In the genomic region with DNA sequence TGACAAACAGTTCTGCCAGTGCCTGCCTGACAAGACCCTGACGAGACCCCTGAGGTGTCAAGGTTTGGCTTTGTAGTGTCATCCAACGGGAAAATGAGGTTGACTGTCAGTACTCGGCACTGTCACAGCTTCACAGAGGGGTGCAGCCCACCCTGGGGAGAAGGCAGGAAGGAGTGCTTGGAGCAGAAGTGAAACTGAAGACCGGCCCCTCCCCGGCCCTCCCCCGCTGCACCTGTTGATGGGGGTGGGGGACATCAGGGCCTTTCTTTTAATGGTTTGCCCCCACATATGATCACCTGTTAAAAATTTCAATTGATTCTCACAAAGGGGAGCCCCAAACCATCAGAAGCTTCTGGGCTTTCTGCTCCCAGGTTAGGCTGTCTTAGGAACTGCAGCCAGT, we compare ENCODE assay signal across 26 cellular contexts. TPM values are rescaled to one million over a fixed set of nuclear protein-coding genes. Genes with fewer than 3 reads are reported as not detected.
DNase-seq lines count a peak whose midpoint lies in the region; ATAC-seq, FAIRE-seq and TF ChIP-seq lines count a peak whose summit lies in the region.
"Had no signal": no experiment of that assay in that cellular context is flagged by ENCODE, and none has a peak within 500 bp of the region (broad histone marks: within the 10 kb centered on the region; RNA-seq: fewer than 3 reads in every experiment).

No MANE protein-coding gene starts in this region.

- H3K4me1 Mint-ChIP-seq in IgD-negative memory B cell (peaks cover 61 to 75% (median 70%) of the 10 kb centered on the region in 3 donors), T-helper 17 cell (peaks cover 16% of the 10 kb centered on the region), naive B cell (peaks cover 89 to 100% (median 100%) of the 10 kb centered on the region in 3 donors)
- peaks cover 0 to 7% of the 10 kb centered on the region in 2 donors for H3K4me1 Mint-ChIP-seq in natural killer cell treated with Interleukin-12 subunit alpha and Interleukin-12 subunit beta and Interleukin-15 and Interleukin-18, amount 100 ng/mL, for 72 hours (ENCODE audit: low read depth in 2 of 2)

- H3K9me3 ChIP-seq in A549 (no peaks in the 10 kb centered on the region), T-helper 17 cell (ENCODE audit: control insufficient read depth, low read length, poor library complexity, severe bottlenecking) (no peaks in the 10 kb centered on the region), esophagus squamous epithelium (no peaks in the 10 kb centered on the region)
- H3K9me3 ChIP-seq: ascending aorta, SJCRH30, suprapubic skin had no signal

- peaks cover 0 to 13% (median 0%) of the 10 kb centered on the region in 4 donors for H3K27me3 ChIP-seq in esophagus squamous epithelium
- H3K27me3 ChIP-seq: ascending aorta, SJCRH30, suprapubic skin had no signal

- intact Hi-C loops in esophagus squamous epithelium (cut with DNase I) = no loop called here

- peak overlapping the region; percentile 71 to 95 (median 90) for H3K27ac Mint-ChIP-seq in IgD-negative memory B cell
- H3K27ac Mint-ChIP-seq in T-helper 17 cell = no peak overlapping the region
- H3K27ac Mint-ChIP-seq in naive B cell = peak overlapping the region; percentile 94 to 99 (median 99)
- no peak overlapping the region for H3K27ac Mint-ChIP-seq in natural killer cell treated with Interleukin-12 subunit alpha and Interleukin-12 subunit beta and Interleukin-15 and Interleukin-18, amount 100 ng/mL, for 72 hours
- H3K27ac Mint-ChIP-seq: activated naive CD4-positive, alpha-beta T cell treated with anti-CD3 and anti-CD28 coated beads, Interleukin-2, amount 50 U/mL, for 72 hours had no signal

- peaks cover 7% of the 10 kb centered on the region for H3K27me3 Mint-ChIP-seq in IgD-negative memory B cell
- no peaks in the 10 kb centered on the region for H3K27me3 Mint-ChIP-seq in T-helper 17 cell
- no peaks in the 10 kb centered on the region for H3K27me3 Mint-ChIP-seq in naive B cell
- H3K27me3 Mint-ChIP-seq in natural killer cell treated with Interleukin-12 subunit alpha and Interleukin-12 subunit beta and Interleukin-15 and Interleukin-18, amount 100 ng/mL, for 72 hours = peaks cover 6 to 11% of the 10 kb centered on the region in 2 donors

- ATAC-seq in A549 = no peak
- peak; percentile 41 for ATAC-seq in T-helper 17 cell
- ATAC-seq in naive B cell (ENCODE audit: low read depth in 2 of 2) = peak; percentile 77 to 81
- ATAC-seq in GM18502 (IDR thresholded peaks at IDR 0.05; ENCODE audit: poor library complexity, unreplicated experiment) = no peak
- ATAC-seq in natural killer cell treated with Interleukin-12 subunit alpha and Interleukin-12 subunit beta and Interleukin-15 and Interleukin-18, amount 100 ng/mL, for 72 hours = no peak
- ATAC-seq: activated naive CD4-positive, alpha-beta T cell treated with anti-CD3 and anti-CD28 coated beads, Interleukin-2, amount 50 U/mL, for 72 hours; HCT116 had no signal

- 82% methylated on average over 6 of the region's 6 CpGs for WGBS in A549 (ENCODE audit: missing lambda C conversion rate)
- WGBS in esophagus squamous epithelium, 2 donors = 89 to 100% methylated on average over 3 to 4 of the region's 6 CpGs

- TF ChIP-seq POLR2A in A549 (IDR thresholded peaks at IDR 0.05; ENCODE audit: low read length) (no peak), esophagus squamous epithelium (IDR thresholded peaks at IDR 0.05) (no peak)

- H3K4me3 ChIP-seq in A549 (no peak overlapping the region), esophagus squamous epithelium (no peak overlapping the region)
- H3K4me3 ChIP-seq: SJCRH30, suprapubic skin had no signal

- peak overlapping the region; percentile 97 to 98; a peak in 4 of 6 replicates for H3K27ac ChIP-seq in A549
- H3K27ac ChIP-seq in esophagus squamous epithelium = no peak overlapping the region
- H3K27ac ChIP-seq: SJCRH30, suprapubic skin had no signal

- POLR2A ChIA-PET in A549 (lab: Yijun Ruan, JAX) = interaction anchor here (0.9 to 1.0 kb wide), 2 partner anchors 46 to 409 kb away, joined by 3 read pairs; no protein-coding TSS in a partner anchor

- peak overlapping the region; percentile 72 to 93 (median 82) for H3K4me3 Mint-ChIP-seq in IgD-negative memory B cell
- no peak overlapping the region for H3K4me3 Mint-ChIP-seq in T-helper 17 cell
- H3K4me3 Mint-ChIP-seq in naive B cell = peak overlapping the region; percentile 78 to 97 (median 91)
- no peak overlapping the region for H3K4me3 Mint-ChIP-seq in natural killer cell treated with Interleukin-12 subunit alpha and Interleukin-12 subunit beta and Interleukin-15 and Interleukin-18, amount 100 ng/mL, for 72 hours
- H3K4me3 Mint-ChIP-seq: central memory CD8-positive, alpha-beta T cell; neural crest cell had no signal

- no peak for FAIRE-seq in A549 (lab: Jason Lieb, UNC)
- FAIRE-seq: D721Med, G401.6 had no signal

- DNase-seq in A549 (ENCODE audit: low read depth in 1 of 2, low spot score in 1 of 2) (no peak), T-helper 17 cell (no peak), naive B cell (peak; percentile 89), esophagus squamous epithelium (lab: John Stamatoyannopoulos, UW) (no peak), AG08395 (ENCODE audit: low spot score) (no peak)
- no peak for DNase-seq in natural killer cell treated with Interleukin-12 subunit alpha and Interleukin-12 subunit beta and Interleukin-15 and Interleukin-18, amount 100 ng/mL, for 72 hours (ENCODE audit: low spot score)
- DNase-seq: activated CD4-positive, alpha-beta T cell treated with anti-CD3 and anti-CD28 coated beads, Interleukin-2, amount 50 U/mL, for 1 hour; foreskin fibroblast; hippocampal formation; KBM-7; MV-4-11; NCI-H187 treated with DMSO at 0.1 percent for 48 hours; NCI-H2227 treated with DMSO at 0.1 percent for 48 hours; NCI-H82; OCI-M1; SJCRH30 had no signal

- H3K36me3 ChIP-seq in esophagus squamous epithelium = no peaks in the 10 kb centered on the region
- H3K36me3 ChIP-seq: suprapubic skin had no signal

- H3K9me3 Mint-ChIP-seq in IgD-negative memory B cell (no peaks in the 10 kb centered on the region), naive B cell (no peaks in the 10 kb centered on the region)
- no peaks in the 10 kb centered on the region for H3K9me3 Mint-ChIP-seq in natural killer cell treated with Interleukin-12 subunit alpha and Interleukin-12 subunit beta and Interleukin-15 and Interleukin-18, amount 100 ng/mL, for 72 hours
- H3K9me3 Mint-ChIP-seq: activated naive CD4-positive, alpha-beta T cell treated with anti-CD3 and anti-CD28 coated beads, Interleukin-2, amount 50 U/mL, for 72 hours; central memory CD8-positive, alpha-beta T cell; neural crest cell had no signal

- TF ChIP-seq RAD21 in A549 (conservative IDR thresholded peaks at IDR 0.05 in 1 of 2, IDR thresholded peaks at IDR 0.05 in 1 of 2) = no peak

- peak overlapping the region; percentile 85 for H3K4me2 ChIP-seq in A549

- TF ChIP-seq CTCF in A549 (IDR thresholded peaks at IDR 0.05) = no peak
- TF ChIP-seq CTCF in esophagus squamous epithelium (IDR thresholded peaks at IDR 0.05) = no peak

- H3K4me1 ChIP-seq in A549 (peaks cover 89% of the 10 kb centered on the region), esophagus squamous epithelium (peaks cover 0 to 42% (median 30%) of the 10 kb centered on the region in 3 donors)

- TF ChIP-seq EP300 in A549 (IDR thresholded peaks at IDR 0.05) = no peak

- CTCF ChIA-PET in A549 (lab: Yijun Ruan, JAX) = interaction anchor here (1.0 to 1.7 kb wide), 2 partner anchors 477 to 489 kb away, joined by 4 read pairs; no protein-coding TSS in a partner anchor

- H3K36me3 Mint-ChIP-seq in IgD-negative memory B cell (peaks cover 2% of the 10 kb centered on the region), T-helper 17 cell (ENCODE audit: low read depth) (no peaks in the 10 kb centered on the region), naive B cell (no peaks in the 10 kb centered on the region)
- no peaks in the 10 kb centered on the region for H3K36me3 Mint-ChIP-seq in natural killer cell treated with Interleukin-12 subunit alpha and Interleukin-12 subunit beta and Interleukin-15 and Interleukin-18, amount 100 ng/mL, for 72 hours
- H3K36me3 Mint-ChIP-seq: activated naive CD4-positive, alpha-beta T cell treated with anti-CD3 and anti-CD28 coated beads, Interleukin-2, amount 50 U/mL, for 72 hours had no signal

TF ChIP-seq in A549, 52 proteins besides CTCF, POLR2A, EP300 and RAD21:
- TF ChIP-seq, protein P1, sequence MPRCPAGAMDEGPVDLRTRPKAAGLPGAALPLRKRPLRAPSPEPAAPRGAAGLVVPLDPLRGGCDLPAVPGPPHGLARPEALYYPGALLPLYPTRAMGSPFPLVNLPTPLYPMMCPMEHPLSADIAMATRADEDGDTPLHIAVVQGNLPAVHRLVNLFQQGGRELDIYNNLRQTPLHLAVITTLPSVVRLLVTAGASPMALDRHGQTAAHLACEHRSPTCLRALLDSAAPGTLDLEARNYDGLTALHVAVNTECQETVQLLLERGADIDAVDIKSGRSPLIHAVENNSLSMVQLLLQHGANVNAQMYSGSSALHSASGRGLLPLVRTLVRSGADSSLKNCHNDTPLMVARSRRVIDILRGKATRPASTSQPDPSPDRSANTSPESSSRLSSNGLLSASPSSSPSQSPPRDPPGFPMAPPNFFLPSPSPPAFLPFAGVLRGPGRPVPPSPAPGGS (IDR thresholded peaks at IDR 0.05) = no peak
- TF ChIP-seq RFX5 (IDR thresholded peaks at IDR 0.05) = no peak
- TF ChIP-seq ATOH8 (CRISPR knock-in tag; IDR thresholded peaks at IDR 0.05; ENCODE audit: low read depth) = no peak
- 0 out of 5 replicates have a peak, but pooled peaks of 1 of the 2 experiments have one; percentile 11 for TF ChIP-seq JUN (IDR thresholded peaks at IDR 0.05)
- TF ChIP-seq TFCP2L1 (CRISPR knock-in tag; IDR thresholded peaks at IDR 0.05) = no peak
- no peak for TF ChIP-seq BHLHE40 (IDR thresholded peaks at IDR 0.05; ENCODE audit: low read depth, low read length)
TF ChIP-seq in A549: peak in this region for 1.

RNA-seq across cellular contexts. Expression of gene PMEPA1, which starts 6.8 kb away (rescaled TPM):
- 131 and 150 TPM in 2 replicates for polyA plus RNA-seq in A549 (2011; rRNA removed)
- 145 and 229 TPM in 2 replicates for polyA plus RNA-seq in A549 (2012; cell fraction: cytosol; rRNA removed)
- 263 and 339 TPM in 2 replicates for polyA plus RNA-seq in A549 (2012; cell fraction: nucleus; rRNA removed)
- 114 to 152 TPM (median 147 TPM) in 3 replicates for polyA plus RNA-seq in A549 (2017; fragmentation: RNase III; extraction: RNeasy Plus Mini Kit Qiagen cat#74134 plus additional on column Dnase treatment)
- polyA minus RNA-seq in A549 (2011; rRNA and poly(A)+ RNA removed) = 151 and 188 TPM in 2 replicates
- polyA plus RNA-seq in IgD-negative memory B cell = 7.0 TPM
- 1 to 10 TPM; 4.5 to 5.8 TPM for total RNA-seq in T-helper 17 cell
- polyA plus RNA-seq in naive B cell (ENCODE audit: low read depth in 6 of 6) = 10 to 100 TPM in 5 of 6 donors, 1 to 10 TPM in 1; 7.6 to 18.7 (median 12.5) TPM
- total RNA-seq in natural killer cell treated with Interleukin-12 subunit alpha and Interleukin-12 subunit beta and Interleukin-15 and Interleukin-18, amount 100 ng/mL, for 72 hours = under 1 TPM in 1 of 2 donors, not detected in 1; 0.08 TPM
- 1 to 10 TPM in 3 of 4 donors, under 1 TPM in 1; 0.95 to 4.6 (median 2.6) TPM for total RNA-seq in esophagus squamous epithelium

Comparison
In these comparisons a context has a peak if more than half of its experiments do, and no peak if none do; other contexts are left out.
1. ATAC-seq: peak in T-helper 17 cell (single experiment) and naive B cell (2 of 2); none in A549 (0 of 2), GM18502 (single experiment) and natural killer cell treated with Interleukin-12 subunit alpha and Interleukin-12 subunit beta and Interleukin-15 and Interleukin-18, amount 100 ng/mL, for 72 hours (0 of 2).
2. H3K27ac ChIP-seq: peak in A549 (2 of 2); none in esophagus squamous epithelium (0 of 4).
3. H3K27ac Mint-ChIP-seq: peak in IgD-negative memory B cell (3 of 3) and naive B cell (6 of 6); none in T-helper 17 cell (single experiment) and natural killer cell treated with Interleukin-12 subunit alpha and Interleukin-12 subunit beta and Interleukin-15 and Interleukin-18, amount 100 ng/mL, for 72 hours (0 of 2).
4. H3K4me3 Mint-ChIP-seq: peak in IgD-negative memory B cell (4 of 4) and naive B cell (8 of 8); none in T-helper 17 cell (single experiment) and natural killer cell treated with Interleukin-12 subunit alpha and Interleukin-12 subunit beta and Interleukin-15 and Interleukin-18, amount 100 ng/mL, for 72 hours (single experiment).